In the genomic region with DNA sequence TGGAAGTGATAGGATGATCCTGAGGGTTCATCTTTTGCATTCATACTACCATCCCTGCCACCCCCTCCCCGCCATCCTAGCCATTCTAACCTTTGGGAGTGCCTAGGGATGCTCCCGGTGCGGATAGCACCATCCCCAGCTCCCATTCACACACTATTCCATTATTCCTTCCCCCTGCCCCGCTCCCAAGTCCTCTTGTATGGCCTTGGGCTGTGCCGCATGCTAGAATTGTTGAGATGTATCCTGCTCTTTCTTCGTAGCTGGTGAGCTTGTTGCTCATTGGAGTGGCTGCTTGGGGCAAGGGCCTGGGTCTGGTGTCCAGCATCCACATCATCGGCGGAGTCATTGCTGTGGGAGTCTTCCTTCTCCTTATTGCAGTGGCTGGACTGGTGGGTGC, we compare ENCODE assay signal across 8 cellular contexts. TPM values are rescaled to one million over a fixed set of nuclear protein-coding genes. Genes with fewer than 3 reads are reported as not detected.
DNase-seq lines count a peak whose midpoint lies in the region; ATAC-seq, FAIRE-seq and TF ChIP-seq lines count a peak whose summit lies in the region.

No MANE protein-coding gene starts in this region.

- H3K9me3 ChIP-seq in SU-DHL-6 (ENCODE audit: insufficient read depth, low read length), result no peaks in the 10 kb centered on the region
- no peaks in the 10 kb centered on the region for H3K9me3 ChIP-seq in psoas muscle

- DNase-seq in GM12892 (ENCODE audit: insufficient read length) (no peak), fibroblast of mammary gland (ENCODE audit: low read depth) (no peak), psoas muscle (no peak), GM19239 (ENCODE audit: insufficient read length, low spot score) (no peak), COR-L47 (lab: John Stamatoyannopoulos, UW) (no peak), NCI-H1105 (lab: John Stamatoyannopoulos, UW) (no peak), NCI-H774 (lab: John Stamatoyannopoulos, UW) (no peak)

- FAIRE-seq in GM12892 (lab: Jason Lieb, UNC), result no peak
- no peak for FAIRE-seq in GM19239 (lab: Jason Lieb, UNC)

- H3K36me3 ChIP-seq in SU-DHL-6 (ENCODE audit: low read length) (peaks cover 10% of the 10 kb centered on the region; the same call in 1 of the 2 replicates), psoas muscle (ENCODE audit: insufficient read depth in 1 of 2, low read depth in 1 of 2) (peaks cover 16 to 47% of the 10 kb centered on the region in 2 donors)

- H3K4me3 ChIP-seq in SU-DHL-6 (ENCODE audit: insufficient read depth, low read length, poor library complexity, severe bottlenecking) (peak overlapping the region; percentile 68), fibroblast of mammary gland (ENCODE audit: control insufficient read depth, low read depth, low read length) (peak overlapping the region; percentile 97), psoas muscle (peak overlapping the region; percentile 96)

- peak overlapping the region; percentile 74 for H3K9ac ChIP-seq in SU-DHL-6 (ENCODE audit: low read length)

- peak; percentile 6 to 32 (median 14) for ATAC-seq in psoas muscle

- peak; percentile 30; the same call in 1 of the 2 replicates for TF ChIP-seq POLR2A in GM12892 (IDR thresholded peaks at IDR 0.05; ENCODE audit: low read depth, low read length)

- peaks cover 32% of the 10 kb centered on the region for H3F3A ChIP-seq in SU-DHL-6 (ENCODE audit: insufficient read depth)

- no peak for TF ChIP-seq CTCF in SU-DHL-6 (IDR thresholded peaks at IDR 0.05; ENCODE audit: insufficient read depth, low read length, poor library complexity, severe bottlenecking)
- TF ChIP-seq CTCF in fibroblast of mammary gland (conservative IDR thresholded peaks at IDR 0.05; ENCODE audit: control insufficient read depth, insufficient read depth, low read depth, low read length), result no peak
- no peak for TF ChIP-seq CTCF in psoas muscle (IDR thresholded peaks at IDR 0.05)

- H3K27ac ChIP-seq in SU-DHL-6 (ENCODE audit: low read depth, low read length) (peak overlapping the region; percentile 76), psoas muscle (peak overlapping the region; percentile 97)

- 32 to 38% (median 34%) methylated on average over 8 of the region's 8 CpGs for WGBS in psoas muscle, 3 donors

- H3K4me2 ChIP-seq in SU-DHL-6 (ENCODE audit: low read depth, low read length, poor library complexity, severe bottlenecking), result peak overlapping the region; percentile 87

- H4K20me1 ChIP-seq in SU-DHL-6 (ENCODE audit: low read depth, low read length), result no peaks in the 10 kb centered on the region

- H3K9me2 ChIP-seq in SU-DHL-6 (replicated peaks; ENCODE audit: insufficient read depth, low read length), result no peaks in the 10 kb centered on the region

- peaks cover 12% of the 10 kb centered on the region for H3K79me2 ChIP-seq in SU-DHL-6 (ENCODE audit: insufficient read depth, low read length)

- H2AFZ ChIP-seq in SU-DHL-6 (ENCODE audit: low read depth, low read length, severe bottlenecking), result no peak overlapping the region

- intact Hi-C loops in psoas muscle (cut with DNase I), result no loop called here

- peaks cover 17% of the 10 kb centered on the region for H3K4me1 ChIP-seq in psoas muscle

- H3K27me3 ChIP-seq in SU-DHL-6 (ENCODE audit: low read length) (no peaks in the 10 kb centered on the region), psoas muscle (ENCODE audit: insufficient read depth in 3 of 3, low read length in 2 of 3) (peaks cover 0 to 8% (median 3%) of the 10 kb centered on the region in 3 donors)

RNA-seq across cellular contexts. Expression of gene TSPAN31, which starts 0.6 kb away (rescaled TPM):
- polyA plus RNA-seq in GM12892 (2012; ENCODE audit: missing spikeins), result 30.4 TPM
- total RNA-seq in psoas muscle, result 10 to 100 TPM; 14.6 to 21.0 (median 18.8) TPM
- 10 to 100 TPM; 16.8 to 31.2 (median 23.2) TPM for polyA plus RNA-seq in psoas muscle

RNA-seq across cellular contexts. Expression of gene CDK4, which starts 6.6 kb away (rescaled TPM):
- 137 TPM for polyA plus RNA-seq in GM12892 (2012; ENCODE audit: missing spikeins)
- 10 to 100 TPM; 38.0 to 74.1 (median 53.6) TPM for total RNA-seq in psoas muscle
- polyA plus RNA-seq in psoas muscle, result 100 to 1,000 TPM in 1 of 3 donors, 10 to 100 TPM in 2; 52.8 to 105 (median 56.6) TPM

RNA-seq across cellular contexts. Expression of gene AGAP2, which starts 6.9 kb away (rescaled TPM):
- polyA plus RNA-seq in GM12892 (2012; ENCODE audit: missing spikeins), result 4.7 TPM
- 1 to 10 TPM; 3.5 to 9.6 (median 5.8) TPM for total RNA-seq in psoas muscle
- polyA plus RNA-seq in psoas muscle, result 1 to 10 TPM; 2.5 to 3.9 (median 2.9) TPM

RNA-seq across cellular contexts. Expression of gene MARCHF9, which starts 9.4 kb away (rescaled TPM):
- 11.8 TPM for polyA plus RNA-seq in GM12892 (2012; ENCODE audit: missing spikeins)
- 1 to 10 TPM; 7.8 to 9.4 (median 8.8) TPM for total RNA-seq in psoas muscle
- polyA plus RNA-seq in psoas muscle, result 1 to 10 TPM; 5.7 to 8.8 (median 7.2) TPM

RNA-seq across cellular contexts. Expression of gene CYP27B1, which starts 21.4 kb away (rescaled TPM):
- 0.19 TPM for polyA plus RNA-seq in GM12892 (2012; ENCODE audit: missing spikeins)
- under 1 TPM in 3 of 4 donors, not detected in 1; 0.42 to 0.54 (median 0.50) TPM for total RNA-seq in psoas muscle
- polyA plus RNA-seq in psoas muscle, result under 1 TPM in 2 of 3 donors, not detected in 1; 0.06 to 0.10 TPM
